In the genomic region with DNA sequence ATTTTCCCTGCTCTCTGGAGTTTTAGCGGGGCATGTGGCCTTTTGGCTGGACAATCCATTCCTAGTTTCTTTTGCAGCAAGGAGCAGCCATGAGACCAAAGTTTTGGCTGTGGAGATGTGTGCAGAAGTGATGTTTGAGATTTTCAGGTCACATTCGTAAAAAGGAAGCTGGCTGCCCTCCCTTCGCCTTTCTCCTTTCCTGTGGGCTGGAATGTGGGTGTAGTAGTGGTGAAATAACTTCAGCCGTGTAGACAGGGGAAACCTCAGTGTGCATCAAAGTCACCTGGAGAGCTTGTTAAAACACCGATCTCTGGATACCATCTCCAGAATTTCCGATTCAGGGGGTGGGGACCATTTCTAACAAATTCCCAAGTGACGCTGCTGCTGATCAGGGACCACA, we compare ENCODE assay signal across 20 cellular contexts. TPM values are rescaled to one million over a fixed set of nuclear protein-coding genes. Genes with fewer than 3 reads are reported as not detected.
A peak's percentile ranks its signal among the peaks of the same experiment; 100 is the strongest.
DNase-seq lines count a peak whose midpoint lies in the region; ATAC-seq and FAIRE-seq lines count a peak whose summit lies in the region.
"Had no signal": no experiment of that assay in that cellular context is flagged by ENCODE, and none has a peak within 500 bp of the region (broad histone marks: within the 10 kb centered on the region; RNA-seq: fewer than 3 reads in every experiment).

No MANE protein-coding gene starts in this region.

- no peak for DNase-seq in activated naive CD8-positive, alpha-beta T cell treated with anti-CD3 and anti-CD28 coated beads, Interleukin-2, amount 10 ng/mL, durations not matched to agents 7 days and 5 days
- no peak for DNase-seq in activated naive CD8-positive, alpha-beta T cell treated with anti-CD3 and anti-CD28 coated beads, Interleukin-2, amount 50 U/mL, for 24 hours
- DNase-seq in GM18507 (ENCODE audit: extremely low spot score, insufficient read length, low read depth) (no peak), T-helper 17 cell (no peak), sciatic nerve (ENCODE audit: low spot score) (no peak), GM23248 (no peak), GOT3 (lab: John Stamatoyannopoulos, UW) (no peak), DMS79 treated with DMSO at 0.1 percent for 48 hours (lab: John Stamatoyannopoulos, UW) (no peak)
- DNase-seq: AML-193; Caco-2; CD4-positive, alpha-beta T cell; HCEC 1CT; NCI-H1417; NCI-H187 treated with DMSO at 0.1 percent for 48 hours; NCI-H226; NCI-H524 treated with DMSO at 0.1 percent for 48 hours; PC-3; RPMI8226 had no signal

- H4K20me1 ChIP-seq in GM23248 (ENCODE audit: insufficient read depth): no peaks in the 10 kb centered on the region

- H3F3A ChIP-seq in GM23248 (ENCODE audit: insufficient read depth): peaks cover 4% of the 10 kb centered on the region; the same call in 1 of the 2 replicates

- peak overlapping the region; percentile 22 for H3K27ac Mint-ChIP-seq in activated naive CD8-positive, alpha-beta T cell treated with anti-CD3 and anti-CD28 coated beads, Interleukin-2, amount 10 ng/mL, durations not matched to agents 7 days and 5 days
- no peak overlapping the region for H3K27ac Mint-ChIP-seq in activated naive CD8-positive, alpha-beta T cell treated with anti-CD3 and anti-CD28 coated beads, Interleukin-2, amount 50 U/mL, for 24 hours
- H3K27ac Mint-ChIP-seq in T-helper 17 cell: peak overlapping the region; percentile 47
- H3K27ac Mint-ChIP-seq: CD4-positive, alpha-beta T cell had no signal

- no peaks in the 10 kb centered on the region for H3K36me3 Mint-ChIP-seq in activated naive CD8-positive, alpha-beta T cell treated with anti-CD3 and anti-CD28 coated beads, Interleukin-2, amount 10 ng/mL, durations not matched to agents 7 days and 5 days
- H3K36me3 Mint-ChIP-seq in activated naive CD8-positive, alpha-beta T cell treated with anti-CD3 and anti-CD28 coated beads, Interleukin-2, amount 50 U/mL, for 24 hours (ENCODE audit: low read depth): no peaks in the 10 kb centered on the region
- H3K36me3 Mint-ChIP-seq in T-helper 17 cell (ENCODE audit: low read depth): peaks cover 5% of the 10 kb centered on the region

- no peaks in the 10 kb centered on the region for H3K9me2 ChIP-seq in GM23248 (ENCODE audit: insufficient read depth)

- no peak overlapping the region for H3K4me2 ChIP-seq in GM23248 (ENCODE audit: unreplicated experiment)
- H3K4me2 ChIP-seq: KMS-11 had no signal

- no peak overlapping the region for H3K4me3 ChIP-seq in GM23248

- no peak overlapping the region for H3K9ac ChIP-seq in GM23248
- H3K9ac ChIP-seq: KMS-11 had no signal

- 89 to 90% methylated on average over 7 of the region's 7 CpGs for WGBS in GM23248 (ENCODE audit: low coverage in 1 of 2, low lambda C conversion rate in 2 of 2, missing lambda C conversion rate in 2 of 2), 2 experiments

- no peaks in the 10 kb centered on the region for H3K79me2 ChIP-seq in GM23248 (ENCODE audit: insufficient read depth)

- H3K36me3 ChIP-seq in GM23248 (ENCODE audit: low read depth): no peaks in the 10 kb centered on the region

- H3K4me1 ChIP-seq in GM23248 (ENCODE audit: insufficient read depth): peaks cover 18% of the 10 kb centered on the region; the same call in 1 of the 2 replicates
- H3K4me1 ChIP-seq: Caco-2 had no signal

- H3K27me3 Mint-ChIP-seq in activated naive CD8-positive, alpha-beta T cell treated with anti-CD3 and anti-CD28 coated beads, Interleukin-2, amount 10 ng/mL, durations not matched to agents 7 days and 5 days: peaks cover 25% of the 10 kb centered on the region
- peaks cover 26% of the 10 kb centered on the region for H3K27me3 Mint-ChIP-seq in activated naive CD8-positive, alpha-beta T cell treated with anti-CD3 and anti-CD28 coated beads, Interleukin-2, amount 50 U/mL, for 24 hours
- H3K27me3 Mint-ChIP-seq in T-helper 17 cell: peaks cover 27% of the 10 kb centered on the region

- no peak overlapping the region for H3K27ac ChIP-seq in GM23248
- H3K27ac ChIP-seq: 22Rv1, KMS-11 had no signal

- FAIRE-seq in GM18507 (lab: Jason Lieb, UNC): peak; percentile 59

- H3K27me3 ChIP-seq in GM23248 (replicated peaks; ENCODE audit: insufficient read depth): 0 out of 2 replicates have a peak, but pooled peaks cover 7% of the 10 kb centered on the region

- POLR2A ChIA-PET in activated naive CD8-positive, alpha-beta T cell treated with anti-CD3 and anti-CD28 coated beads, Interleukin-2, amount 10 ng/mL, durations not matched to agents 7 days and 5 days (lab: Charles Lee): no interaction called here

- no peaks in the 10 kb centered on the region for H3K9me3 ChIP-seq in T-helper 17 cell (ENCODE audit: control insufficient read depth, low read length, poor library complexity, severe bottlenecking)
- no peaks in the 10 kb centered on the region for H3K9me3 ChIP-seq in GM23248 (ENCODE audit: low read depth)
- H3K9me3 ChIP-seq: Caco-2 had no signal

- in situ Hi-C loops in GM23248 (cut with MboI): no loop called here

- peak overlapping the region; percentile 26 for H3K4me3 Mint-ChIP-seq in activated naive CD8-positive, alpha-beta T cell treated with anti-CD3 and anti-CD28 coated beads, Interleukin-2, amount 10 ng/mL, durations not matched to agents 7 days and 5 days
- no peak overlapping the region for H3K4me3 Mint-ChIP-seq in activated naive CD8-positive, alpha-beta T cell treated with anti-CD3 and anti-CD28 coated beads, Interleukin-2, amount 50 U/mL, for 24 hours
- H3K4me3 Mint-ChIP-seq in T-helper 17 cell: no peak overlapping the region
- H3K4me3 Mint-ChIP-seq: CD4-positive, alpha-beta T cell had no signal

- intact Hi-C loops in sciatic nerve (cut with DNase I): no loop called here

- no peak for ATAC-seq in activated naive CD8-positive, alpha-beta T cell treated with anti-CD3 and anti-CD28 coated beads, Interleukin-2, amount 10 ng/mL, durations not matched to agents 7 days and 5 days (ENCODE audit: low read depth)
- no peak for ATAC-seq in activated naive CD8-positive, alpha-beta T cell treated with anti-CD3 and anti-CD28 coated beads, Interleukin-2, amount 50 U/mL, for 24 hours
- no peak for ATAC-seq in T-helper 17 cell
- peak; percentile 5 for ATAC-seq in sciatic nerve
- ATAC-seq: PC-3 had no signal

- no peak overlapping the region for H2AFZ ChIP-seq in GM23248

- H3K9me3 Mint-ChIP-seq in activated naive CD8-positive, alpha-beta T cell treated with anti-CD3 and anti-CD28 coated beads, Interleukin-2, amount 10 ng/mL, durations not matched to agents 7 days and 5 days: no peaks in the 10 kb centered on the region
- no peaks in the 10 kb centered on the region for H3K9me3 Mint-ChIP-seq in activated naive CD8-positive, alpha-beta T cell treated with anti-CD3 and anti-CD28 coated beads, Interleukin-2, amount 50 U/mL, for 24 hours
- H3K9me3 Mint-ChIP-seq: CD4-positive, alpha-beta T cell had no signal

- peaks cover 37% of the 10 kb centered on the region for H3K4me1 Mint-ChIP-seq in activated naive CD8-positive, alpha-beta T cell treated with anti-CD3 and anti-CD28 coated beads, Interleukin-2, amount 10 ng/mL, durations not matched to agents 7 days and 5 days
- H3K4me1 Mint-ChIP-seq in activated naive CD8-positive, alpha-beta T cell treated with anti-CD3 and anti-CD28 coated beads, Interleukin-2, amount 50 U/mL, for 24 hours: peaks cover 29% of the 10 kb centered on the region
- peaks cover 39% of the 10 kb centered on the region for H3K4me1 Mint-ChIP-seq in T-helper 17 cell

RNA-seq across cellular contexts. Expression of gene GPR88, which starts 5.3 kb away (rescaled TPM):
- total RNA-seq in activated naive CD8-positive, alpha-beta T cell treated with anti-CD3 and anti-CD28 coated beads, Interleukin-2, amount 10 ng/mL, durations not matched to agents 7 days and 5 days: not detected
- total RNA-seq in T-helper 17 cell (under 1 TPM in 1 of 2 donors, not detected in 1; 0.21 TPM), sciatic nerve (1.7 TPM)
- 0.13 and 0.22 TPM in 2 replicates for total RNA-seq in GM23248 (2014; rRNA removed; shearing (Covaris generic))
- not detected in 2 replicates for polyA plus RNA-seq in GM23248 (2016; fragmentation: Nextera tagmentation; extraction: Ambion mirVana)
- total RNA-seq: Caco-2; CD4-positive, alpha-beta T cell had no signal
